In the genomic region with DNA sequence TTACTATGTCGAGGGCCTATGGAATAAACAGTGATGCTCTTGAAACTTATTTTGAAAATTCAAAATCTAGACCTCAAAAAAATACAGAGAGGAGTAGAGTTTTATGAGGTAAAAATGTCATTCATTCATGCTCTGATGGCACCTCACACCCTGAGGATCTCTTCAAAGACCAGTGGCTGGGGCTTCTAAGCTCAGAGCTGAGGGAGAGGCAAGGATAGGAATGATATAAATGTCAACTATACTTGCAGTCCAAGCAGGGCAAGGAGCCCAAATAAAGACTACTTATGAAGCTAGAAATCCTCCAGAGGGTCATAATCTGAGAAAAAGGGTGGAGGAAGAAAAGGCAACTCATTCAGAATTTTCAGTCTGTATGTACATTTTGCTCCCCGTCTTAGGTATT, we compare ENCODE assay signal across 18 cellular contexts.
"Had no signal": no experiment of that assay in that cellular context is flagged by ENCODE, and none has a peak within 500 bp of the region (broad histone marks: within the 10 kb centered on the region; RNA-seq: fewer than 3 reads in every experiment).

No MANE protein-coding gene starts in this region.

- H3K27ac ChIP-seq: adrenal gland, breast epithelium, heart right ventricle, left lung, right atrium auricular region, testis, upper lobe of left lung had no signal

- H3K27me3 ChIP-seq: adrenal gland, breast epithelium, heart right ventricle, left lung, right atrium auricular region, testis, upper lobe of left lung had no signal

- DNase-seq: activated CD4-positive, alpha-beta T cell treated with anti-CD3 and anti-CD28 coated beads, Interleukin-2, amount 10 ng/mL, durations not matched to agents 7 days and 5 days; activated CD4-positive, CD25-positive, alpha-beta regulatory T cell; activated naive CD4-positive, alpha-beta T cell treated with anti-CD3 and anti-CD28 coated beads for 36 hours; adrenal gland; cerebellar nuclear complex; effector CD4-positive, alpha-beta T cell; heart right ventricle; left lung; midbrain; occipital lobe; stimulated activated CD4-positive, alpha-beta T cell treated with anti-CD3 and anti-CD28 coated beads, Interleukin-2, amount 100 ng/mL, for 24 hours; SW 1271; T-helper 9 cell; testis; upper lobe of left lung had no signal

- ATAC-seq: heart right ventricle, left lung had no signal

- H3K4me1 ChIP-seq: breast epithelium, right atrium auricular region, testis had no signal

- H3K36me3 ChIP-seq: adrenal gland, breast epithelium, heart right ventricle, left lung, right atrium auricular region, upper lobe of left lung had no signal

- H3K4me3 ChIP-seq: adrenal gland, breast epithelium, heart right ventricle, left lung, right atrium auricular region, testis, upper lobe of left lung had no signal

- H3K27me3 Mint-ChIP-seq: activated CD4-positive, alpha-beta T cell treated with anti-CD3 and anti-CD28 coated beads, Interleukin-2, amount 10 ng/mL, durations not matched to agents 7 days and 5 days; progenitor cell of endocrine pancreas had no signal

- H3K9me3 ChIP-seq: adrenal gland, breast epithelium, heart right ventricle, left lung, right atrium auricular region, testis, upper lobe of left lung had no signal

- H3K27ac Mint-ChIP-seq: activated CD4-positive, alpha-beta T cell treated with anti-CD3 and anti-CD28 coated beads, Interleukin-2, amount 10 ng/mL, durations not matched to agents 7 days and 5 days; activated naive CD4-positive, alpha-beta T cell treated with anti-CD3 and anti-CD28 coated beads for 36 hours; progenitor cell of endocrine pancreas had no signal

- H3K4me3 Mint-ChIP-seq: activated CD4-positive, alpha-beta T cell treated with anti-CD3 and anti-CD28 coated beads, Interleukin-2, amount 10 ng/mL, durations not matched to agents 7 days and 5 days; activated naive CD4-positive, alpha-beta T cell treated with anti-CD3 and anti-CD28 coated beads for 36 hours had no signal
